17 cellular contexts compared by ENCODE assay signal in genomic region chr11:75874942-75875341, GRCh38.
"Had no signal": no experiment of that assay in that cellular context is flagged by ENCODE, and none has a peak within 500 bp of the region (broad histone marks: within the 10 kb centered on the region; RNA-seq: fewer than 3 reads in every experiment).

No MANE protein-coding gene starts in this region.

- ATAC-seq: activated naive CD8-positive, alpha-beta T cell treated with anti-CD3 and anti-CD28 coated beads, Interleukin-2, amount 50 U/mL, for 24 hours; gastroesophageal sphincter; naive thymus-derived CD8-positive, alpha-beta T cell; psoas muscle; sciatic nerve; WTC11 had no signal

- H3K27me3 Mint-ChIP-seq: activated CD4-positive, alpha-beta T cell treated with anti-CD3 and anti-CD28 coated beads, Interleukin-2, amount 10 ng/mL, durations not matched to agents 24 days and 14 days; activated naive CD8-positive, alpha-beta T cell treated with anti-CD3 and anti-CD28 coated beads, Interleukin-2, amount 50 U/mL, for 24 hours; naive thymus-derived CD8-positive, alpha-beta T cell; stimulated activated naive CD8-positive, alpha-beta T cell treated with anti-CD3 and anti-CD28 coated beads, Interleukin-15, Interleukin-2, amounts not matched to agents 100 ng/mL and 50 ng/mL, for 24 hours had no signal

- H3K4me3 ChIP-seq: gastroesophageal sphincter, lung, psoas muscle, thyroid gland, uterus had no signal

- H3K27ac Mint-ChIP-seq: activated CD4-positive, alpha-beta T cell treated with anti-CD3 and anti-CD28 coated beads, Interleukin-2, amount 10 ng/mL, durations not matched to agents 24 days and 14 days; activated naive CD8-positive, alpha-beta T cell treated with anti-CD3 and anti-CD28 coated beads, Interleukin-2, amount 50 U/mL, for 24 hours; stimulated activated naive CD8-positive, alpha-beta T cell treated with anti-CD3 and anti-CD28 coated beads, Interleukin-15, Interleukin-2, amounts not matched to agents 100 ng/mL and 50 ng/mL, for 24 hours had no signal

- H3K9me3 ChIP-seq: gastroesophageal sphincter, psoas muscle, thyroid gland, uterus had no signal

- H3K36me3 ChIP-seq: thyroid gland, uterus had no signal

- H3K27ac ChIP-seq: gastroesophageal sphincter, psoas muscle, thyroid gland, uterus had no signal

- H3K27me3 ChIP-seq: gastroesophageal sphincter, thyroid gland, uterus had no signal

- H3K9me3 Mint-ChIP-seq: activated CD4-positive, alpha-beta T cell treated with anti-CD3 and anti-CD28 coated beads, Interleukin-2, amount 10 ng/mL, durations not matched to agents 24 days and 14 days; activated naive CD8-positive, alpha-beta T cell treated with anti-CD3 and anti-CD28 coated beads, Interleukin-2, amount 50 U/mL, for 24 hours; naive thymus-derived CD8-positive, alpha-beta T cell; stimulated activated naive CD8-positive, alpha-beta T cell treated with anti-CD3 and anti-CD28 coated beads, Interleukin-15, Interleukin-2, amounts not matched to agents 100 ng/mL and 50 ng/mL, for 24 hours had no signal

- H3K4me1 ChIP-seq: psoas muscle, uterus had no signal

- H3K4me3 Mint-ChIP-seq: activated CD4-positive, alpha-beta T cell treated with anti-CD3 and anti-CD28 coated beads, Interleukin-2, amount 10 ng/mL, durations not matched to agents 24 days and 14 days; activated naive CD8-positive, alpha-beta T cell treated with anti-CD3 and anti-CD28 coated beads, Interleukin-2, amount 50 U/mL, for 24 hours; naive thymus-derived CD8-positive, alpha-beta T cell; stimulated activated naive CD8-positive, alpha-beta T cell treated with anti-CD3 and anti-CD28 coated beads, Interleukin-15, Interleukin-2, amounts not matched to agents 100 ng/mL and 50 ng/mL, for 24 hours; WTC11 had no signal

- DNase-seq: activated CD4-positive, alpha-beta T cell treated with anti-CD3 and anti-CD28 coated beads, Interleukin-2, amount 10 ng/mL, durations not matched to agents 24 days and 14 days; activated naive CD4-positive, alpha-beta T cell treated with Interleukin-2 at 50 U/mL for 16 hours; activated naive CD8-positive, alpha-beta T cell treated with anti-CD3 and anti-CD28 coated beads, Interleukin-2, amount 50 U/mL, for 24 hours; central memory CD4-positive, alpha-beta T cell; cortex of kidney; hippocampal formation; naive thymus-derived CD8-positive, alpha-beta T cell; occipital lobe; psoas muscle; stimulated activated CD4-positive, alpha-beta T cell treated with anti-CD3 and anti-CD28 coated beads, Interleukin-2, amount 100 ng/mL, for 24 hours; thyroid gland; uterus had no signal
